In genomic region chr20:62516345-62516744, GRCh38 we compare ENCODE assay signal across 1 cellular context.
TF ChIP-seq lines count a peak whose summit lies in the region.

No MANE protein-coding gene starts in this region.

TF ChIP-seq in H1, 55 proteins besides CTCF, POLR2A, EP300 and RAD21:
- peak; percentile 32; the same call in 1 of the 2 replicates for TF ChIP-seq GABPA (IDR thresholded peaks at IDR 0.05; ENCODE audit: borderline replicate concordance, insufficient read depth, low read length)
- TF ChIP-seq, protein P1, sequence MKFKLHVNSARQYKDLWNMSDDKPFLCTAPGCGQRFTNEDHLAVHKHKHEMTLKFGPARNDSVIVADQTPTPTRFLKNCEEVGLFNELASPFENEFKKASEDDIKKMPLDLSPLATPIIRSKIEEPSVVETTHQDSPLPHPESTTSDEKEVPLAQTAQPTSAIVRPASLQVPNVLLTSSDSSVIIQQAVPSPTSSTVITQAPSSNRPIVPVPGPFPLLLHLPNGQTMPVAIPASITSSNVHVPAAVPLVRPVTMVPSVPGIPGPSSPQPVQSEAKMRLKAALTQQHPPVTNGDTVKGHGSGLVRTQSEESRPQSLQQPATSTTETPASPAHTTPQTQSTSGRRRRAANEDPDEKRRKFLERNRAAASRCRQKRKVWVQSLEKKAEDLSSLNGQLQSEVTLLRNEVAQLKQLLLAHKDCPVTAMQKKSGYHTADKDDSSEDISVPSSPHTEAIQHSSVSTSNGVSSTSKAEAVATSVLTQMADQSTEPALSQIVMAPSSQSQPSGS (IDR thresholded peaks at IDR 0.05; ENCODE audit: low read length) = no peak
TF ChIP-seq in H1: peak in this region for 1.
